ENCODE assay signal across 1 cellular context in genomic region chr2:187566266-187566665, GRCh38.
TF ChIP-seq lines count a peak whose summit lies in the region.

No MANE protein-coding gene starts in this region.

TF ChIP-seq in WTC11, 78 proteins besides CTCF, POLR2A, EP300 and RAD21 (continued from another document):
- no peak for TF ChIP-seq AFF4 (CRISPR knock-in tag; IDR thresholded peaks at IDR 0.05; ENCODE audit: borderline replicate concordance)
- TF ChIP-seq PRRX2 (CRISPR knock-in tag; IDR thresholded peaks at IDR 0.05): no peak
- TF ChIP-seq SMAD4 (CRISPR knock-in tag; IDR thresholded peaks at IDR 0.05): no peak
